8 cellular contexts compared by ENCODE assay signal in the genomic region with DNA sequence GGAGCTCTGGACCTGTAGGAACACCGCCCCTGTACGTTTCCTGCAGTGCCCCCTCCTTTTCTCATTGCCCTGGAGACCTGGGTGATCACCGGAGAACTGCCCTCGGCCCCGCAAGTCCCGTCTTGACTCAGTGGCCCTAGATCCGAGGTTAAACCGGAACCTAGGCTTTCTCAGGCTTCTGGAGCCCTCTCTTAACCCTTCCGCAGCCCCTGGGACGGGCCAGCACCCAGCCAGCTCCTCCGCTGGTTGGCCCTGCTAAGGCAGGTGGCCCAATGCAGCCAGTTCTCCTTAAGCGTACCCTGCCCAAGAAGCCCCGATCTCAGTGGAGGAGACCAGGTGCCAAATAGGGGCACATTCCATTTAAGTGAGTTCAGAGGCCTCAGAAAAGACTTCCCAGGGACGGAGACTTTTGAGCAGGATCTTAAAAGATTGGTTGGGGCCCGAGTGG. TPM values are rescaled to one million over a fixed set of nuclear protein-coding genes. Genes with fewer than 3 reads are reported as not detected.
A peak's percentile ranks its signal among the peaks of the same experiment; 100 is the strongest.
DNase-seq lines count a peak whose midpoint lies in the region; ATAC-seq, FAIRE-seq and TF ChIP-seq lines count a peak whose summit lies in the region.

No MANE protein-coding gene starts in this region.

- ATAC-seq in GM19351 (IDR thresholded peaks at IDR 0.05; ENCODE audit: unreplicated experiment) (peak; percentile 34), pancreas (peak; percentile 57 to 73 (median 66)), GM18519 (IDR thresholded peaks at IDR 0.05; ENCODE audit: low FRiP score, unreplicated experiment) (no peak)

- H3K4me3 Mint-ChIP-seq in IgD-negative memory B cell (peak overlapping the region; percentile 86 to 95 (median 92)), glutamatergic neuron (ENCODE audit: unreplicated experiment) (peak overlapping the region; percentile 73)
- H3K4me3 Mint-ChIP-seq in activated naive CD4-positive, alpha-beta T cell treated with anti-CD3 and anti-CD28 coated beads, Interleukin-2, amount 10 ng/mL, durations not matched to agents 7 days and 5 days, result peak overlapping the region; percentile 89

- peaks cover 0 to 5% (median 0%) of the 10 kb centered on the region in 3 donors for H3K4me1 ChIP-seq in pancreas

- peaks cover 2% of the 10 kb centered on the region for H3K36me3 Mint-ChIP-seq in IgD-negative memory B cell
- H3K36me3 Mint-ChIP-seq in activated naive CD4-positive, alpha-beta T cell treated with anti-CD3 and anti-CD28 coated beads, Interleukin-2, amount 10 ng/mL, durations not matched to agents 7 days and 5 days, result peaks cover 9% of the 10 kb centered on the region
- H3K36me3 Mint-ChIP-seq in glutamatergic neuron (ENCODE audit: unreplicated experiment), result peaks cover 3% of the 10 kb centered on the region

- no peaks in the 10 kb centered on the region for H3K27me3 ChIP-seq in pancreas

- H3K27ac ChIP-seq in pancreas, result peak overlapping the region; percentile 93 to 97 (median 94)

- H3K9me3 ChIP-seq in pancreas, result no peaks in the 10 kb centered on the region

- H3K27ac Mint-ChIP-seq in IgD-negative memory B cell (peak overlapping the region in 2 of 3 donors; percentile 78 to 88), glutamatergic neuron (ENCODE audit: unreplicated experiment) (peak overlapping the region; percentile 43)
- H3K27ac Mint-ChIP-seq in activated naive CD4-positive, alpha-beta T cell treated with anti-CD3 and anti-CD28 coated beads, Interleukin-2, amount 10 ng/mL, durations not matched to agents 7 days and 5 days, result peak overlapping the region; percentile 93

- peak overlapping the region; percentile 78 for H3K4me3 ChIP-seq in AG10803 (ENCODE audit: low read length)
- H3K4me3 ChIP-seq in pancreas, result peak overlapping the region; percentile 75 to 90 (median 89)

- FAIRE-seq in pancreas (lab: Jason Lieb, UNC), result no peak

- H3K27me3 Mint-ChIP-seq in IgD-negative memory B cell, result no peaks in the 10 kb centered on the region
- H3K27me3 Mint-ChIP-seq in activated naive CD4-positive, alpha-beta T cell treated with anti-CD3 and anti-CD28 coated beads, Interleukin-2, amount 10 ng/mL, durations not matched to agents 7 days and 5 days, result no peaks in the 10 kb centered on the region
- H3K27me3 Mint-ChIP-seq in glutamatergic neuron (ENCODE audit: unreplicated experiment), result no peaks in the 10 kb centered on the region

- DNase-seq in AG10803 (ENCODE audit: low read depth) (peak; percentile 39), glutamatergic neuron (no peak), pancreas (peak in 4 of 6 donors; percentile 48 to 76 (median 61)), cerebellar nuclear complex (lab: John Stamatoyannopoulos, UW) (no peak)
- peak; percentile 57 for DNase-seq in activated naive CD4-positive, alpha-beta T cell treated with anti-CD3 and anti-CD28 coated beads, Interleukin-2, amount 10 ng/mL, durations not matched to agents 7 days and 5 days

- WGBS in pancreas, 2 donors, result 8% methylated on average over 15 of the region's 15 CpGs

- H3K9me3 Mint-ChIP-seq in IgD-negative memory B cell, result no peaks in the 10 kb centered on the region
- H3K9me3 Mint-ChIP-seq in activated naive CD4-positive, alpha-beta T cell treated with anti-CD3 and anti-CD28 coated beads, Interleukin-2, amount 10 ng/mL, durations not matched to agents 7 days and 5 days, result no peaks in the 10 kb centered on the region
- H3K9me3 Mint-ChIP-seq in glutamatergic neuron (ENCODE audit: unreplicated experiment), result peaks cover 5% of the 10 kb centered on the region

- TF ChIP-seq CTCF in AG10803 (conservative IDR thresholded peaks at IDR 0.05; ENCODE audit: low read length) (no peak), glutamatergic neuron (IDR thresholded peaks at IDR 0.05; ENCODE audit: partially characterized antibody, unreplicated experiment) (no peak), pancreas (IDR thresholded peaks at IDR 0.05) (no peak)

- H3K4me1 Mint-ChIP-seq in IgD-negative memory B cell, result peaks cover 0 to 2% (median 0%) of the 10 kb centered on the region in 3 donors
- H3K4me1 Mint-ChIP-seq in activated naive CD4-positive, alpha-beta T cell treated with anti-CD3 and anti-CD28 coated beads, Interleukin-2, amount 10 ng/mL, durations not matched to agents 7 days and 5 days, result peaks cover 27% of the 10 kb centered on the region
- H3K4me1 Mint-ChIP-seq in glutamatergic neuron (ENCODE audit: low read depth, unreplicated experiment), result no peaks in the 10 kb centered on the region

- peaks cover 0 to 4% (median 2%) of the 10 kb centered on the region in 3 donors for H3K36me3 ChIP-seq in pancreas

- intact Hi-C loops in pancreas (cut with DNase I), result no loop called here

- CTCF ChIA-PET in activated naive CD4-positive, alpha-beta T cell treated with anti-CD3 and anti-CD28 coated beads, Interleukin-2, amount 10 ng/mL, durations not matched to agents 7 days and 5 days (lab: Charles Lee), result interaction anchor here (0.7 to 2.2 kb wide), 19 partner anchors 9 to 169 kb away, joined by 3 to 14 read pairs (median 4); a partner anchor contains a TSS

RNA-seq across cellular contexts. Expression of a gene that starts 0.8 kb away (rescaled TPM):
- 5.6 TPM for polyA plus RNA-seq in IgD-negative memory B cell
- 1.7 TPM for total RNA-seq in glutamatergic neuron (ENCODE audit: unreplicated experiment)
- 10 to 100 TPM in 1 of 6 donors, 1 to 10 TPM in 5; 6.9 to 12.6 (median 7.5) TPM for total RNA-seq in pancreas
- 1 to 10 TPM; 6.5 to 7.9 TPM for polyA plus RNA-seq in pancreas

RNA-seq across cellular contexts. Expression of a gene that starts 16.0 kb away (rescaled TPM):
- polyA plus RNA-seq in IgD-negative memory B cell (not detected), pancreas (1 to 10 TPM; 2.5 to 4.7 TPM)
- total RNA-seq in glutamatergic neuron (ENCODE audit: unreplicated experiment) (not detected), pancreas (1 to 10 TPM in 2 of 6 donors, under 1 TPM in 3, not detected in 1; 0.38 to 1.6 (median 0.84) TPM)

RNA-seq across cellular contexts. Expression of a gene that starts 20.4 kb away (rescaled TPM):
- polyA plus RNA-seq in IgD-negative memory B cell (not detected), pancreas (under 1 TPM; 0.11 to 0.21 TPM)
- total RNA-seq in glutamatergic neuron (ENCODE audit: unreplicated experiment) (2.4 TPM), pancreas (not detected)

RNA-seq across cellular contexts. Expression of a gene that starts 36.8 kb away (rescaled TPM):
- polyA plus RNA-seq in IgD-negative memory B cell, result 10.0 TPM
- 40.5 TPM for total RNA-seq in glutamatergic neuron (ENCODE audit: unreplicated experiment)
- total RNA-seq in pancreas, result 1 to 10 TPM; 3.3 to 9.8 (median 4.3) TPM
- polyA plus RNA-seq in pancreas, result 1 to 10 TPM; 2.0 to 2.6 TPM

RNA-seq across cellular contexts. Expression of a gene that starts 47.9 kb away (rescaled TPM):
- polyA plus RNA-seq in IgD-negative memory B cell, result 12.9 TPM
- 58.1 TPM for total RNA-seq in glutamatergic neuron (ENCODE audit: unreplicated experiment)
- total RNA-seq in pancreas, result 10 to 100 TPM in 3 of 6 donors, 1 to 10 TPM in 3; 8.6 to 19.3 (median 11.3) TPM
- 10 to 100 TPM; 16.7 to 21.3 TPM for polyA plus RNA-seq in pancreas

Comparison
In these comparisons a context has a peak if more than half of its experiments do, and no peak if none do; other contexts are left out.
1. DNase-seq: peak in AG10803 (single experiment), activated naive CD4-positive, alpha-beta T cell treated with anti-CD3 and anti-CD28 coated beads, Interleukin-2, amount 10 ng/mL, durations not matched to agents 7 days and 5 days (single experiment) and pancreas (4 of 6); none in glutamatergic neuron (single experiment) and cerebellar nuclear complex (0 of 2).
2. H3K27ac Mint-ChIP-seq: peak in every context shown above with its lines; median percentile 93 in activated naive CD4-positive, alpha-beta T cell treated with anti-CD3 and anti-CD28 coated beads, Interleukin-2, amount 10 ng/mL, durations not matched to agents 7 days and 5 days; 83 in IgD-negative memory B cell; 43 in glutamatergic neuron.
3. Peak in every context shown above with its lines, with median percentiles within 50 percentile points of each other: H3K4me3 Mint-ChIP-seq.